In the genomic region with DNA sequence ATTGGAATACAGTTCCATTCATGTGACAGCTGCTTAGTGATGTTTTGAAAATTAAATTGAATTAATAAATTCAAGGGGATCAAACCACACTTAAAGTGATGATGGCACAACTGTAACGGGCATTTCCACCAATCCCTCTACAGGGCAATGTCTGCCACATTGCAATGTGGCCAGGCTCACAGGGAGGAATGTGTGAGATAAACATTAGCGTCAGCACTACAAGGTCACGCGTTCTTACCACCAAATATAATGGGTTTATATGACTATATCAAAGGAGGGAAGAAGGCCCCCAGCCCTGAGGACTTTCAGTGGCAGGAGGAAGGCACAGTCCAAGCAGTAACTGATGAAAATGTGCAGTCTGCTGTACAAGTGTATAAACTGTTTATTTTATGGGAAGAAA, we compare ENCODE assay signal across 29 cellular contexts.
"Had no signal": no experiment of that assay in that cellular context is flagged by ENCODE, and none has a peak within 500 bp of the region (broad histone marks: within the 10 kb centered on the region; RNA-seq: fewer than 3 reads in every experiment).

No MANE protein-coding gene starts in this region.

- H3K4me3 ChIP-seq: ascending aorta, cardiac muscle cell had no signal

- H3K27me3 ChIP-seq: ascending aorta, cardiac muscle cell had no signal

- ATAC-seq: activated CD8-positive, alpha-beta T cell treated with anti-CD3 and anti-CD28 coated beads for 36 hours; activated naive CD8-positive, alpha-beta T cell treated with anti-CD3 and anti-CD28 coated beads, Interleukin-2, amount 50 U/mL, for 24 hours had no signal

- H3K36me3 ChIP-seq: ascending aorta, cardiac muscle cell had no signal

- H3K9me3 ChIP-seq: ascending aorta had no signal

- H3K4me1 ChIP-seq: ascending aorta had no signal

- FAIRE-seq: bronchial epithelial cell, TTC549 had no signal

- DNase-seq: activated B cell treated with CpG ODN at 0.5 μM for 24 hours; activated CD4-positive, alpha-beta memory T cell treated with anti-CD3 and anti-CD28 coated beads for 36 hours; activated CD4-positive, alpha-beta T cell treated with anti-CD3 and anti-CD28 coated beads for 4 hours; activated CD4-positive, alpha-beta T cell treated with anti-CD3 and anti-CD28 coated beads, Interleukin-2, amount 10 ng/mL, durations not matched to agents 24 days and 14 days; activated CD4-positive, alpha-beta T cell treated with anti-CD3 and anti-CD28 coated beads, Interleukin-2, amount 50 U/mL, for 1 hour; activated CD4-positive, alpha-beta T cell treated with anti-CD3 and anti-CD28 coated beads, Interleukin-2, amount 50 U/mL, for 4 hours; activated CD4-positive, CD25-positive, alpha-beta regulatory T cell treated with anti-CD3 and anti-CD28 coated beads, Interleukin-2, amount 50 U/mL, for 72 hours; activated CD8-positive, alpha-beta memory T cell treated with anti-CD3 and anti-CD28 coated beads, Interleukin-2, amount 50 U/mL, for 48 hours; activated CD8-positive, alpha-beta T cell treated with anti-CD3 and anti-CD28 coated beads for 36 hours; activated effector memory CD4-positive, alpha-beta T cell treated with Interleukin-2 at 50 U/mL for 16 hours; activated gamma-delta T cell; activated naive CD4-positive, alpha-beta T cell treated with anti-CD3 and anti-CD28 coated beads, Interleukin-2, amount 10 ng/mL, durations not matched to agents 7 days and 5 days; activated naive CD4-positive, alpha-beta T cell treated with Interleukin-2 at 50 U/mL for 16 hours; activated naive CD8-positive, alpha-beta T cell treated with anti-CD3 and anti-CD28 coated beads, Interleukin-2, amount 10 ng/mL, durations not matched to agents 7 days and 5 days; activated naive CD8-positive, alpha-beta T cell treated with anti-CD3 and anti-CD28 coated beads, Interleukin-2, amount 50 U/mL, for 24 hours; activated T-cell treated with anti-CD3 and anti-CD28 coated beads, Interleukin-2, amount 50 U/mL, for 24 hours; activated T-cell treated with anti-CD3 and anti-CD28 coated beads, Interleukin-2, amount 50 U/mL, for 48 hours; amygdala; anterior cingulate cortex; caudate nucleus; cerebellar nuclear complex; T-helper 1 cell; T-helper 2 cell; T-helper 9 cell had no signal

- H3K27ac ChIP-seq: ascending aorta, cardiac muscle cell, VCaP had no signal
